Comparison of ENCODE assay signal across 19 cellular contexts in genomic region chr21:44094832-44095231, GRCh38. TPM values are rescaled to one million over a fixed set of nuclear protein-coding genes. Genes with fewer than 3 reads are reported as not detected.
DNase-seq lines count a peak whose midpoint lies in the region; ATAC-seq and TF ChIP-seq lines count a peak whose summit lies in the region.
"Had no signal": no experiment of that assay in that cellular context is flagged by ENCODE, and none has a peak within 500 bp of the region (broad histone marks: within the 10 kb centered on the region; RNA-seq: fewer than 3 reads in every experiment).

No MANE protein-coding gene starts in this region.

- POLR2A ChIA-PET in naive thymus-derived CD8-positive, alpha-beta T cell (lab: Charles Lee), result interaction anchor here (0.6 to 2.7 kb wide), 2 partner anchors 11 to 38 kb away, joined by 3 to 10 read pairs; no protein-coding TSS in a partner anchor

- H3K27me3 ChIP-seq in transverse colon, result no peaks in the 10 kb centered on the region
- H3K27me3 ChIP-seq: SJSA1 had no signal

- TF ChIP-seq POLR2A in transverse colon (IDR thresholded peaks at IDR 0.05), result no peak

- no peaks in the 10 kb centered on the region for H3K9me3 ChIP-seq in transverse colon
- H3K9me3 ChIP-seq: SJSA1 had no signal

- peaks cover 0 to 16% (median 0%) of the 10 kb centered on the region in 4 donors for H3K36me3 ChIP-seq in transverse colon

- H3K27ac ChIP-seq in cingulate gyrus (ENCODE audit: low read depth, low read length) (peak overlapping the region; percentile 77), transverse colon (peak overlapping the region in 3 of 4 donors; percentile 6 to 86 (median 26))
- H3K27ac ChIP-seq: SJSA1 had no signal

- peaks cover 0 to 56% (median 34%) of the 10 kb centered on the region in 4 donors for H3K4me1 ChIP-seq in transverse colon

- no peaks in the 10 kb centered on the region for H3K27me3 Mint-ChIP-seq in activated T-cell treated with anti-CD3 and anti-CD28 coated beads, Interleukin-2, amount 50 U/mL, for 24 hours
- no peaks in the 10 kb centered on the region for H3K27me3 Mint-ChIP-seq in activated T-cell treated with anti-CD3 and anti-CD28 coated beads, Interleukin-2, amount 50 U/mL, for 72 hours (ENCODE audit: low read depth)
- no peaks in the 10 kb centered on the region for H3K27me3 Mint-ChIP-seq in naive thymus-derived CD8-positive, alpha-beta T cell
- H3K27me3 Mint-ChIP-seq: B cell, IgD-negative memory B cell had no signal

- no peak overlapping the region for H3K4me3 ChIP-seq in transverse colon
- H3K4me3 ChIP-seq: GM12878, SJSA1 had no signal

- no peak overlapping the region for H3K4me3 Mint-ChIP-seq in activated T-cell treated with anti-CD3 and anti-CD28 coated beads, Interleukin-2, amount 50 U/mL, for 24 hours
- no peak overlapping the region for H3K4me3 Mint-ChIP-seq in activated T-cell treated with anti-CD3 and anti-CD28 coated beads, Interleukin-2, amount 50 U/mL, for 72 hours
- H3K4me3 Mint-ChIP-seq in naive thymus-derived CD8-positive, alpha-beta T cell, result no peak overlapping the region
- H3K4me3 Mint-ChIP-seq: B cell, CD14-positive monocyte had no signal

- intact Hi-C loops in transverse colon (cut with DNase I; ENCODE audit: low total_unique reads), result no loop called here

- no peak for ATAC-seq in activated T-cell treated with anti-CD3 and anti-CD28 coated beads, Interleukin-2, amount 50 U/mL, for 72 hours (replicated peaks in 1 of 2)
- no peak for ATAC-seq in naive thymus-derived CD8-positive, alpha-beta T cell
- ATAC-seq in SK-N-SH treated with all-trans-retinoic acid at 6 μM for 48 hours (no peak), GM19463 (IDR thresholded peaks at IDR 0.05; ENCODE audit: unreplicated experiment) (no peak)
- ATAC-seq: GM12878 had no signal

- no peak for DNase-seq in activated T-cell treated with anti-CD3 and anti-CD28 coated beads, Interleukin-2, amount 50 U/mL, for 24 hours
- no peak for DNase-seq in activated T-cell treated with anti-CD3 and anti-CD28 coated beads, Interleukin-2, amount 50 U/mL, for 72 hours
- no peak for DNase-seq in naive thymus-derived CD8-positive, alpha-beta T cell
- DNase-seq in transverse colon, result no peak
- no peak for DNase-seq in HCEC 1CT
- DNase-seq: DMS79 treated with DMSO at 0.1 percent for 48 hours, NCI-H1105 treated with DMSO at 0.1 percent for 48 hours, NCI-H1694, NCI-H446, NCI-H526 treated with DMSO at 0.1 percent for 48 hours, OCI-M1 had no signal

- 50 to 64% methylated on average over 1 of the region's 1 CpG for WGBS in transverse colon (ENCODE audit: low coverage in 1 of 2), 2 donors

- no peak for TF ChIP-seq EP300 in transverse colon (IDR thresholded peaks at IDR 0.05; ENCODE audit: low read depth)

- peaks cover 48% of the 10 kb centered on the region for H3K36me3 Mint-ChIP-seq in activated T-cell treated with anti-CD3 and anti-CD28 coated beads, Interleukin-2, amount 50 U/mL, for 24 hours (ENCODE audit: low read depth)
- H3K36me3 Mint-ChIP-seq in activated T-cell treated with anti-CD3 and anti-CD28 coated beads, Interleukin-2, amount 50 U/mL, for 72 hours (ENCODE audit: insufficient read depth in 2 of 2), result peaks cover 6 to 13% of the 10 kb centered on the region in 2 donors
- peaks cover 0 to 42% (median 13%) of the 10 kb centered on the region in 3 donors for H3K36me3 Mint-ChIP-seq in naive thymus-derived CD8-positive, alpha-beta T cell

- peaks cover 12% of the 10 kb centered on the region for H3K4me1 Mint-ChIP-seq in activated T-cell treated with anti-CD3 and anti-CD28 coated beads, Interleukin-2, amount 50 U/mL, for 24 hours (ENCODE audit: low read depth)
- H3K4me1 Mint-ChIP-seq in activated T-cell treated with anti-CD3 and anti-CD28 coated beads, Interleukin-2, amount 50 U/mL, for 72 hours (ENCODE audit: low read depth), result peaks cover 6% of the 10 kb centered on the region
- peaks cover 6 to 27% (median 16%) of the 10 kb centered on the region in 4 donors for H3K4me1 Mint-ChIP-seq in naive thymus-derived CD8-positive, alpha-beta T cell

- H3K9me3 Mint-ChIP-seq in activated T-cell treated with anti-CD3 and anti-CD28 coated beads, Interleukin-2, amount 50 U/mL, for 24 hours, result no peaks in the 10 kb centered on the region
- H3K9me3 Mint-ChIP-seq in activated T-cell treated with anti-CD3 and anti-CD28 coated beads, Interleukin-2, amount 50 U/mL, for 72 hours, result no peaks in the 10 kb centered on the region
- no peaks in the 10 kb centered on the region for H3K9me3 Mint-ChIP-seq in naive thymus-derived CD8-positive, alpha-beta T cell
- H3K9me3 Mint-ChIP-seq: CD14-positive monocyte, IgD-negative memory B cell had no signal

- peak overlapping the region; percentile 47 for H3K27ac Mint-ChIP-seq in activated T-cell treated with anti-CD3 and anti-CD28 coated beads, Interleukin-2, amount 50 U/mL, for 24 hours
- H3K27ac Mint-ChIP-seq in activated T-cell treated with anti-CD3 and anti-CD28 coated beads, Interleukin-2, amount 50 U/mL, for 72 hours, result no peak overlapping the region
- H3K27ac Mint-ChIP-seq in naive thymus-derived CD8-positive, alpha-beta T cell, result peak overlapping the region in 7 of 10 donors; percentile 7 to 85 (median 69)
- H3K27ac Mint-ChIP-seq: CD14-positive monocyte had no signal

- no peak for TF ChIP-seq CTCF in transverse colon (IDR thresholded peaks at IDR 0.05)

- in situ Hi-C loops in transverse colon (cut with MboI; ENCODE audit: low pct_ligation_motif_present in 1 of 4, low pct_unique_long_range_greater_than_20kb in 1 of 4, low sequenced_read_pairs in 3 of 4), result no loop called here

TF ChIP-seq in SK-N-SH treated with all-trans-retinoic acid at 6 μM for 48 hours, 23 proteins besides CTCF, POLR2A, EP300 and RAD21:
- TF ChIP-seq TCF4 (CRISPR knock-in tag; IDR thresholded peaks at IDR 0.05; ENCODE audit: borderline replicate concordance), result no peak
- TF ChIP-seq, protein P1, sequence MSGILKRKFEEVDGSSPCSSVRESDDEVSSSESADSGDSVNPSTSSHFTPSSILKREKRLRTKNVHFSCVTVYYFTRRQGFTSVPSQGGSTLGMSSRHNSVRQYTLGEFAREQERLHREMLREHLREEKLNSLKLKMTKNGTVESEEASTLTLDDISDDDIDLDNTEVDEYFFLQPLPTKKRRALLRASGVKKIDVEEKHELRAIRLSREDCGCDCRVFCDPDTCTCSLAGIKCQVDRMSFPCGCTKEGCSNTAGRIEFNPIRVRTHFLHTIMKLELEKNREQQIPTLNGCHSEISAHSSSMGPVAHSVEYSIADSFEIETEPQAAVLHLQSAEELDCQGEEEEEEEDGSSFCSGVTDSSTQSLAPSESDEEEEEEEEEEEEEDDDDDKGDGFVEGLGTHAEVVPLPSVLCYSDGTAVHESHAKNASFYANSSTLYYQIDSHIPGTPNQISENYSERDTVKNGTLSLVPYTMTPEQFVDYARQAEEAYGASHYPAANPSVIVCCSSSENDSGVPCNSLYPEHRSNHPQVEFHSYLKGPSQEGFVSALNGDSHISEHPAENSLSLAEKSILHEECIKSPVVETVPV (CRISPR knock-in tag; IDR thresholded peaks at IDR 0.05), result no peak
- TF ChIP-seq ZNF8 (CRISPR knock-in tag; IDR thresholded peaks at IDR 0.05), result no peak
- TF ChIP-seq PPARA (CRISPR knock-in tag; IDR thresholded peaks at IDR 0.05; ENCODE audit: borderline replicate concordance), result no peak
- TF ChIP-seq SNAI2 (CRISPR knock-in tag; IDR thresholded peaks at IDR 0.05), result no peak

RNA-seq across cellular contexts. Expression of gene PWP2, which starts 12.4 kb away (rescaled TPM):
- total RNA-seq in activated T-cell treated with anti-CD3 and anti-CD28 coated beads, Interleukin-2, amount 50 U/mL, for 72 hours, result 10 to 100 TPM in 1 of 2 donors, 1 to 10 TPM in 1; 5.9 to 23.2 TPM
- 10 to 100 TPM in 1 of 2 experiments, 1 to 10 TPM in 1; 9.0 to 12.4 TPM for total RNA-seq in naive thymus-derived CD8-positive, alpha-beta T cell
- polyA plus RNA-seq in naive thymus-derived CD8-positive, alpha-beta T cell, result 10 to 100 TPM in 1 of 3 donors, 1 to 10 TPM in 2; 6.2 to 12.6 (median 6.3) TPM
- 10 to 100 TPM in 3 of 4 donors, not detected in 1; 11.9 to 19.9 (median 12.1) TPM for total RNA-seq in transverse colon

RNA-seq across cellular contexts. Expression of gene GATD3, which starts 38.7 kb away (rescaled TPM):
- 10 to 100 TPM; 12.7 to 35.3 TPM for total RNA-seq in activated T-cell treated with anti-CD3 and anti-CD28 coated beads, Interleukin-2, amount 50 U/mL, for 72 hours
- 10 to 100 TPM; 15.2 to 18.9 TPM for total RNA-seq in naive thymus-derived CD8-positive, alpha-beta T cell
- 10 to 100 TPM; 44.3 to 51.8 (median 51.5) TPM for polyA plus RNA-seq in naive thymus-derived CD8-positive, alpha-beta T cell
- 10 to 100 TPM in 3 of 4 donors, 1 to 10 TPM in 1; 3.6 to 71.1 (median 15.9) TPM for total RNA-seq in transverse colon
